Comparison of ENCODE assay signal across 8 cellular contexts in the genomic region with DNA sequence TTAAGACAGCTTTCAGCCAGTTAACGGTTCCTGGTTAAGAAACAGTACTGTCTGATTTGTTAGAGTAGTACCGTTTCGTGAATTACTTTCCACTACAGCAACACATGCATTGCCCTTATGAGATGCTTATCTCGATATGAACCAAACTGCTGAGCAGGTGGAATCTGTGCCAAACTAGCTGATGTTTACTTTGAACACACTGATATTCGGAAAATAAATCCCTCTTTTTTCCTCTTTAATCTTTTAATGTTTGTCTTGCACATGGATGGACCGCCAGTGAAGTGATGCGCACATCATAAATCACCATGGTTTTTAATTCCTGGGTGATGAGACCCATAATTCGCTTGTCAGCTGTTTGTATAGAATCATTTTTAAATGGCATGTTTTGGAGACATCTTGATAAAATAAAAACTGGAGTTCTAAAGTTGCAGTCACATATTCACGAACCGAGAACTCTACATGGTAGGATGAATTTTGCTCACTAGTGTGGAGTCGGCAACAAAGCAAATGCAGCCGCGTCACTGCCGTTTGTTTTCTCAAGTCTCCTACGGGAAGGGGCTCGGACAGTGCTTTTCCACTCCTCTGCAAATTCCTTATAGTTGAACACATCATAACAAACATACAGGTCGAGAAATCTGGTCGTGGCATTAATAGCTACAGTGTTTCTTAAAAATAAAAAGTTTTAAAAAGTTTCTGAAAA. TPM values are rescaled to one million over a fixed set of nuclear protein-coding genes. Genes with fewer than 3 reads are reported as not detected.
DNase-seq lines count a peak whose midpoint lies in the region; ATAC-seq and TF ChIP-seq lines count a peak whose summit lies in the region.

No MANE protein-coding gene starts in this region.

- ATAC-seq in stimulated activated naive B cell treated with anti-CD40 and anti-IgM and Interleukin-4, amounts not matched to agents 10 μg/mL and 1 μg/mL and 100 μg/mL, for 72 hours (replicated peaks): no peak

- DNase-seq in MCF 10A (ENCODE audit: unreplicated experiment) (peak; percentile 8), breast epithelium (ENCODE audit: low spot score in 2 of 2) (no peak), SHP77 (lab: John Stamatoyannopoulos, UW) (peak; percentile 9 to 28), epithelial cell of esophagus (ENCODE audit: low read depth) (no peak), SIG-M5 (lab: John Stamatoyannopoulos, UW) (no peak), ureter (ENCODE audit: low spot score) (no peak), esophagus muscularis mucosa (ENCODE audit: extremely low spot score) (no peak)
- no peak for DNase-seq in stimulated activated naive B cell treated with anti-CD40 and anti-IgM and Interleukin-4, amounts not matched to agents 10 μg/mL and 1 μg/mL and 100 μg/mL, for 72 hours

- H3K27ac Mint-ChIP-seq in MCF 10A (ENCODE audit: low read depth, unreplicated experiment): no peak overlapping the region
- peak overlapping the region; percentile 31 for H3K27ac Mint-ChIP-seq in stimulated activated naive B cell treated with anti-CD40 and anti-IgM and Interleukin-4, amounts not matched to agents 10 μg/mL and 1 μg/mL and 100 μg/mL, for 72 hours

- no peak for TF ChIP-seq POLR2A in breast epithelium (IDR thresholded peaks at IDR 0.05)
- TF ChIP-seq POLR2A in esophagus muscularis mucosa (IDR thresholded peaks at IDR 0.05; ENCODE audit: low read depth): no peak

- H3K27me3 Mint-ChIP-seq in MCF 10A (ENCODE audit: insufficient read depth, unreplicated experiment): no peaks in the 10 kb centered on the region
- peaks cover 5 to 17% of the 10 kb centered on the region in 2 donors for H3K27me3 Mint-ChIP-seq in stimulated activated naive B cell treated with anti-CD40 and anti-IgM and Interleukin-4, amounts not matched to agents 10 μg/mL and 1 μg/mL and 100 μg/mL, for 72 hours

- peak overlapping the region; percentile 76 for H3K4me3 Mint-ChIP-seq in MCF 10A (ENCODE audit: unreplicated experiment)
- H3K4me3 Mint-ChIP-seq in stimulated activated naive B cell treated with anti-CD40 and anti-IgM and Interleukin-4, amounts not matched to agents 10 μg/mL and 1 μg/mL and 100 μg/mL, for 72 hours: peak overlapping the region; percentile 22 to 84

- H3K36me3 ChIP-seq in breast epithelium (no peaks in the 10 kb centered on the region), esophagus muscularis mucosa (no peaks in the 10 kb centered on the region)

- peaks cover 0 to 74% of the 10 kb centered on the region in 2 donors for H3K27me3 ChIP-seq in breast epithelium
- peaks cover 8 to 92% (median 62%) of the 10 kb centered on the region in 4 donors for H3K27me3 ChIP-seq in esophagus muscularis mucosa

- TF ChIP-seq EP300 in esophagus muscularis mucosa (IDR thresholded peaks at IDR 0.05): no peak

- H3K4me1 ChIP-seq in breast epithelium (peaks cover 0 to 14% of the 10 kb centered on the region in 2 donors), esophagus muscularis mucosa (peaks cover 14 to 21% (median 19%) of the 10 kb centered on the region in 4 donors)

- POLR2A ChIA-PET in MCF 10A (lab: Yijun Ruan, JAX): interaction anchor here (0.7 to 1.7 kb wide), 5 partner anchors 12 to 200 kb away, joined by 3 to 7 read pairs (median 3); no protein-coding TSS in a partner anchor

- H3K9me3 ChIP-seq in breast epithelium: no peaks in the 10 kb centered on the region
- H3K9me3 ChIP-seq in esophagus muscularis mucosa: no peaks in the 10 kb centered on the region

- intact Hi-C loops in MCF 10A (cut with micrococcal nuclease): no loop called here
- intact Hi-C loops in breast epithelium (cut with DNase I; ENCODE audit: low total_unique reads): no loop called here
- intact Hi-C loops in esophagus muscularis mucosa (cut with DNase I): loop anchor here (5.0 to 10.0 kb wide), 3 partner anchors 42 to 105 kb away; no protein-coding TSS in a partner anchor

- H3K4me1 Mint-ChIP-seq in MCF 10A (ENCODE audit: insufficient read depth, unreplicated experiment): peaks cover 8% of the 10 kb centered on the region
- H3K4me1 Mint-ChIP-seq in stimulated activated naive B cell treated with anti-CD40 and anti-IgM and Interleukin-4, amounts not matched to agents 10 μg/mL and 1 μg/mL and 100 μg/mL, for 72 hours: peaks cover 12% of the 10 kb centered on the region in 2 donors

- no TSS peak for BruUV-seq in MCF 10A (replicated peaks; lab: Mats Ljungman, UMichigan)

- 28% methylated on average over 18 of the region's 18 CpGs for WGBS in esophagus muscularis mucosa

- no peak overlapping the region for H3K27ac ChIP-seq in breast epithelium
- H3K27ac ChIP-seq in esophagus muscularis mucosa (replicated peaks in 1 of 4): no peak overlapping the region

- CTCF ChIA-PET in MCF 10A (lab: Yijun Ruan, JAX): interaction anchor here (0.6 to 1.9 kb wide), 9 partner anchors 15 to 232 kb away, joined by 3 to 6 read pairs (median 4); no protein-coding TSS in a partner anchor

- H3K4me3 ChIP-seq in breast epithelium (no peak overlapping the region), epithelial cell of esophagus (ENCODE audit: low read length) (peak overlapping the region; percentile 42), esophagus muscularis mucosa (peak overlapping the region in 1 of 4 donors; percentile 50)

- H3K9me3 Mint-ChIP-seq in MCF 10A (ENCODE audit: unreplicated experiment): no peaks in the 10 kb centered on the region
- H3K9me3 Mint-ChIP-seq in stimulated activated naive B cell treated with anti-CD40 and anti-IgM and Interleukin-4, amounts not matched to agents 10 μg/mL and 1 μg/mL and 100 μg/mL, for 72 hours: no peaks in the 10 kb centered on the region

- TF ChIP-seq CTCF in MCF 10A (IDR thresholded peaks at IDR 0.05; ENCODE audit: unreplicated experiment): no peak
- TF ChIP-seq CTCF in breast epithelium (IDR thresholded peaks at IDR 0.05): no peak
- TF ChIP-seq CTCF in epithelial cell of esophagus (IDR thresholded peaks at IDR 0.05; ENCODE audit: insufficient read depth, low read depth, low read length, missing control alignments): no peak
- no peak for TF ChIP-seq CTCF in esophagus muscularis mucosa (IDR thresholded peaks at IDR 0.05)

- H3K36me3 Mint-ChIP-seq in MCF 10A (ENCODE audit: insufficient read depth, unreplicated experiment): no peaks in the 10 kb centered on the region
- H3K36me3 Mint-ChIP-seq in stimulated activated naive B cell treated with anti-CD40 and anti-IgM and Interleukin-4, amounts not matched to agents 10 μg/mL and 1 μg/mL and 100 μg/mL, for 72 hours: no peaks in the 10 kb centered on the region

RNA-seq across cellular contexts. Expression of a gene that starts 1.1 kb away (rescaled TPM):
- 3.0 and 4.7 TPM in 2 replicates for total RNA-seq in MCF 10A (2022)
- under 1 TPM in 1 of 3 donors, not detected in 2; 0.29 TPM for total RNA-seq in breast epithelium
- total RNA-seq in ureter: 0.13 TPM
- total RNA-seq in esophagus muscularis mucosa: not detected

RNA-seq across cellular contexts. Expression of a gene that starts 32.9 kb away (rescaled TPM):
- total RNA-seq in MCF 10A (2022) (12.9 and 15.5 TPM in 2 replicates), breast epithelium (under 1 TPM in 2 of 3 donors, not detected in 1; 0.66 to 0.88 TPM), ureter (4.9 TPM), esophagus muscularis mucosa (under 1 TPM in 2 of 4 donors, not detected in 2; 0.50 to 0.75 TPM)

Comparison
In these comparisons a context has a peak if more than half of its experiments do, and no peak if none do; other contexts are left out.
1. DNase-seq: peak in MCF 10A (single experiment) and SHP77 (2 of 2); none in breast epithelium (0 of 2), epithelial cell of esophagus (single experiment), stimulated activated naive B cell treated with anti-CD40 and anti-IgM and Interleukin-4, amounts not matched to agents 10 μg/mL and 1 μg/mL and 100 μg/mL, for 72 hours (single experiment), SIG-M5 (single experiment), ureter (single experiment) and esophagus muscularis mucosa (single experiment).